2 cellular contexts compared by ENCODE assay signal in genomic region chr7:80876894-80877414, GRCh38.
A peak's percentile ranks its signal among the peaks of the same experiment; 100 is the strongest.
TF ChIP-seq lines count a peak whose summit lies in the region.

No MANE protein-coding gene starts in this region.

TF ChIP-seq in K562, 482 proteins besides CTCF, POLR2A, EP300 and RAD21 (continued from another document):
- TF ChIP-seq, protein P1, sequence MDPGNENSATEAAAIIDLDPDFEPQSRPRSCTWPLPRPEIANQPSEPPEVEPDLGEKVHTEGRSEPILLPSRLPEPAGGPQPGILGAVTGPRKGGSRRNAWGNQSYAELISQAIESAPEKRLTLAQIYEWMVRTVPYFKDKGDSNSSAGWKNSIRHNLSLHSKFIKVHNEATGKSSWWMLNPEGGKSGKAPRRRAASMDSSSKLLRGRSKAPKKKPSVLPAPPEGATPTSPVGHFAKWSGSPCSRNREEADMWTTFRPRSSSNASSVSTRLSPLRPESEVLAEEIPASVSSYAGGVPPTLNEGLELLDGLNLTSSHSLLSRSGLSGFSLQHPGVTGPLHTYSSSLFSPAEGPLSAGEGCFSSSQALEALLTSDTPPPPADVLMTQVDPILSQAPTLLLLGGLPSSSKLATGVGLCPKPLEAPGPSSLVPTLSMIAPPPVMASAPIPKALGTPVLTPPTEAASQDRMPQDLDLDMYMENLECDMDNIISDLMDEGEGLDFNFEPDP (CRISPR knock-in tag; IDR thresholded peaks at IDR 0.05) = no peak
- TF ChIP-seq, protein P2, sequence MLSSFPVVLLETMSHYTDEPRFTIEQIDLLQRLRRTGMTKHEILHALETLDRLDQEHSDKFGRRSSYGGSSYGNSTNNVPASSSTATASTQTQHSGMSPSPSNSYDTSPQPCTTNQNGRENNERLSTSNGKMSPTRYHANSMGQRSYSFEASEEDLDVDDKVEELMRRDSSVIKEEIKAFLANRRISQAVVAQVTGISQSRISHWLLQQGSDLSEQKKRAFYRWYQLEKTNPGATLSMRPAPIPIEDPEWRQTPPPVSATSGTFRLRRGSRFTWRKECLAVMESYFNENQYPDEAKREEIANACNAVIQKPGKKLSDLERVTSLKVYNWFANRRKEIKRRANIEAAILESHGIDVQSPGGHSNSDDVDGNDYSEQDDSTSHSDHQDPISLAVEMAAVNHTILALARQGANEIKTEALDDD (IDR thresholded peaks at IDR 0.05) = peak; percentile 55; the same call in 1 of the 2 replicates
- TF ChIP-seq, protein P3, sequence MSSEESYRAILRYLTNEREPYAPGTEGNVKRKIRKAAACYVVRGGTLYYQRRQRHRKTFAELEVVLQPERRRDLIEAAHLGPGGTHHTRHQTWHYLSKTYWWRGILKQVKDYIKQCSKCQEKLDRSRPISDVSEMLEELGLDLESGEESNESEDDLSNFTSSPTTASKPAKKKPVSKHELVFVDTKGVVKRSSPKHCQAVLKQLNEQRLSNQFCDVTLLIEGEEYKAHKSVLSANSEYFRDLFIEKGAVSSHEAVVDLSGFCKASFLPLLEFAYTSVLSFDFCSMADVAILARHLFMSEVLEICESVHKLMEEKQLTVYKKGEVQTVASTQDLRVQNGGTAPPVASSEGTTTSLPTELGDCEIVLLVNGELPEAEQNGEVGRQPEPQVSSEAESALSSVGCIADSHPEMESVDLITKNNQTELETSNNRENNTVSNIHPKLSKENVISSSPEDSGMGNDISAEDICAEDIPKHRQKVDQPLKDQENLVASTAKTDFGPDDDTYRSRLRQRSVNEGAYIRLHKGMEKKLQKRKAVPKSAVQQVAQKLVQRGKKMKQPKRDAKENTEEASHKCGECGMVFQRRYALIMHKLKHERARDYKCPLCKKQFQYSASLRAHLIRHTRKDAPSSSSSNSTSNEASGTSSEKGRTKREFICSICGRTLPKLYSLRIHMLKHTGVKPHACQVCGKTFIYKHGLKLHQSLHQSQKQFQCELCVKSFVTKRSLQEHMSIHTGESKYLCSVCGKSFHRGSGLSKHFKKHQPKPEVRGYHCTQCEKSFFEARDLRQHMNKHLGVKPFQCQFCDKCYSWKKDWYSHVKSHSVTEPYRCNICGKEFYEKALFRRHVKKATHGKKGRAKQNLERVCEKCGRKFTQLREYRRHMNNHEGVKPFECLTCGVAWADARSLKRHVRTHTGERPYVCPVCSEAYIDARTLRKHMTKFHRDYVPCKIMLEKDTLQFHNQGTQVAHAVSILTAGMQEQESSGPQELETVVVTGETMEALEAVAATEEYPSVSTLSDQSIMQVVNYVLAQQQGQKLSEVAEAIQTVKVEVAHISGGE (CRISPR knock-in tag; IDR thresholded peaks at IDR 0.05) = peak in 1 of 3 experiments; percentile 69; a peak in 1 of 6 replicates
- TF ChIP-seq ZNF79 (CRISPR knock-in tag; IDR thresholded peaks at IDR 0.05; ENCODE audit: low read depth) = no peak

TF ChIP-seq in neural cell, 6 proteins besides CTCF, POLR2A, EP300 and RAD21 (continued from another document):
- TF ChIP-seq REST (IDR thresholded peaks at IDR 0.05; ENCODE audit: borderline replicate concordance) (no peak), EZH2 (IDR thresholded peaks at IDR 0.05; ENCODE audit: borderline replicate concordance, insufficient read depth, low read length, poor library complexity, severe bottlenecking) (no peak), TAF1 (IDR thresholded peaks at IDR 0.05; ENCODE audit: low read depth) (no peak), POLR2AphosphoS5 (IDR thresholded peaks at IDR 0.05) (no peak), MXI1 (conservative IDR thresholded peaks at IDR 0.05; ENCODE audit: poor library complexity, severe bottlenecking) (no peak)
TF ChIP-seq in neural cell: peak in this region for 0.
